ENCODE assay signal across 27 cellular contexts in genomic region chr1:31011719-31012118, GRCh38. TPM values are rescaled to one million over a fixed set of nuclear protein-coding genes. Genes with fewer than 3 reads are reported as not detected.
DNase-seq lines count a peak whose midpoint lies in the region; ATAC-seq, FAIRE-seq and TF ChIP-seq lines count a peak whose summit lies in the region.
"Had no signal": no experiment of that assay in that cellular context is flagged by ENCODE, and none has a peak within 500 bp of the region (broad histone marks: within the 10 kb centered on the region; RNA-seq: fewer than 3 reads in every experiment).

No MANE protein-coding gene starts in this region.

- H3K9me3 ChIP-seq in cardiac muscle cell (ENCODE audit: low read depth) = no peaks in the 10 kb centered on the region
- peaks cover 0 to 10% (median 0%) of the 10 kb centered on the region in 12 donors for H3K9me3 ChIP-seq in heart left ventricle
- no peaks in the 10 kb centered on the region for H3K9me3 ChIP-seq in keratinocyte (ENCODE audit: control insufficient read depth, low read depth, low read length)
- H3K9me3 ChIP-seq: adrenal gland, thoracic aorta, vagina had no signal

- peak overlapping the region; percentile 75 for H3K27ac Mint-ChIP-seq in stimulated activated naive B cell treated with anti-CD40 and anti-IgM and Interleukin-4, amounts not matched to agents 10 μg/mL and 1 μg/mL and 100 μg/mL, for 72 hours
- H3K27ac Mint-ChIP-seq: stimulated activated naive CD8-positive, alpha-beta T cell treated with anti-CD3 and anti-CD28 coated beads, Interleukin-15, Interleukin-2, amounts not matched to agents 100 ng/mL and 50 ng/mL, for 24 hours; WTC11 had no signal

- no peaks in the 10 kb centered on the region for H3K9me3 Mint-ChIP-seq in stimulated activated naive B cell treated with anti-CD40 and anti-IgM and Interleukin-4, amounts not matched to agents 10 μg/mL and 1 μg/mL and 100 μg/mL, for 72 hours
- H3K9me3 Mint-ChIP-seq: stimulated activated naive CD8-positive, alpha-beta T cell treated with anti-CD3 and anti-CD28 coated beads, Interleukin-15, Interleukin-2, amounts not matched to agents 100 ng/mL and 50 ng/mL, for 24 hours; WTC11 had no signal

- intact Hi-C loops in heart left ventricle (cut with DNase I) = no loop called here

- H3K9ac ChIP-seq in keratinocyte (ENCODE audit: control insufficient read depth, extremely low read depth, insufficient read depth, low read length) = no peak overlapping the region
- no peak overlapping the region for H3K9ac ChIP-seq in mesendoderm (ENCODE audit: low read length)

- H2AK5ac ChIP-seq in mesendoderm (ENCODE audit: low read length) = no peak overlapping the region

- H3K4ac ChIP-seq in mesendoderm (ENCODE audit: low read depth, low read length) = no peak overlapping the region

- TF ChIP-seq CTCF in cardiac muscle cell (IDR thresholded peaks at IDR 0.05; ENCODE audit: low read depth, low read length) = no peak
- TF ChIP-seq CTCF in heart left ventricle (IDR thresholded peaks at IDR 0.05) = no peak
- no peak for TF ChIP-seq CTCF in VCaP (conservative IDR thresholded peaks at IDR 0.05)
- TF ChIP-seq CTCF in keratinocyte (optimal IDR thresholded peaks at IDR 0.05 in 1 of 3, IDR thresholded peaks at IDR 0.05 in 1 of 3, conservative IDR thresholded peaks at IDR 0.05 in 1 of 3; ENCODE audit: extremely low read depth in 1 of 3, insufficient read depth in 2 of 3, low read length in 3 of 3) = no peak

- peaks cover 40 to 66% of the 10 kb centered on the region in 2 donors for H3K4me1 Mint-ChIP-seq in stimulated activated naive B cell treated with anti-CD40 and anti-IgM and Interleukin-4, amounts not matched to agents 10 μg/mL and 1 μg/mL and 100 μg/mL, for 72 hours

- peak overlapping the region in 1 of 2 donors; percentile 25 for H3K4me3 Mint-ChIP-seq in stimulated activated naive B cell treated with anti-CD40 and anti-IgM and Interleukin-4, amounts not matched to agents 10 μg/mL and 1 μg/mL and 100 μg/mL, for 72 hours
- H3K4me3 Mint-ChIP-seq: stimulated activated naive CD8-positive, alpha-beta T cell treated with anti-CD3 and anti-CD28 coated beads, Interleukin-15, Interleukin-2, amounts not matched to agents 100 ng/mL and 50 ng/mL, for 24 hours; WTC11 had no signal

- no peak overlapping the region for H4K8ac ChIP-seq in mesendoderm (ENCODE audit: low read depth, low read length)

- DNase-seq in cardiac muscle cell (ENCODE audit: low read depth in 1 of 2, low spot score in 1 of 2) (no peak), heart left ventricle (no peak), keratinocyte (ENCODE audit: low read depth, low spot score) (no peak), NCI-H526 (lab: John Stamatoyannopoulos, UW) (no peak), mesendoderm (no peak)
- DNase-seq in stimulated activated naive B cell treated with anti-CD40 and anti-IgM and Interleukin-4, amounts not matched to agents 10 μg/mL and 1 μg/mL and 100 μg/mL, for 72 hours = no peak
- DNase-seq: activated CD4-positive, alpha-beta T cell treated with anti-CD3 and anti-CD28 coated beads, Interleukin-2, amount 50 U/mL, for 48 hours; activated effector memory CD4-positive, alpha-beta T cell treated with Interleukin-2 at 50 U/mL for 16 hours; adrenal gland; DMS 273 treated with DMSO at 0.1 percent for 48 hours; erythroblast; GOT3; heart right ventricle; NCI-H1092 treated with DMSO at 0.1 percent for 48 hours; NCI-H2029; NCI-H524 treated with DMSO at 0.1 percent for 48 hours; occipital lobe; SHP77 had no signal

- no peak for FAIRE-seq in keratinocyte (lab: Jason Lieb, UNC)
- FAIRE-seq: GM12892 had no signal

- no peak overlapping the region for H4K5ac ChIP-seq in mesendoderm (ENCODE audit: low read length)

- H2BK120ac ChIP-seq in mesendoderm (ENCODE audit: low read depth, low read length) = no peak overlapping the region

- no peak overlapping the region for H3K56ac ChIP-seq in mesendoderm (ENCODE audit: low read length)

- H2BK15ac ChIP-seq in mesendoderm (replicated peaks; ENCODE audit: low read depth) = no peak overlapping the region

- H2BK5ac ChIP-seq in mesendoderm (ENCODE audit: low read length) = no peak overlapping the region

- peaks cover 45% of the 10 kb centered on the region for H4K20me1 ChIP-seq in keratinocyte (ENCODE audit: control insufficient read depth, extremely low read depth, insufficient read depth, low read length)

- no peak overlapping the region for H3K23ac ChIP-seq in mesendoderm (ENCODE audit: low read length)

- dilution Hi-C loops in keratinocyte (cut with MboI; ENCODE audit: extremely low pct_ligation_motif_present, low sequenced_read_pairs) = no loop called here

- H3K4me1 ChIP-seq in cardiac muscle cell (ENCODE audit: low read depth) (peaks cover 27% of the 10 kb centered on the region), heart left ventricle (peaks cover 0 to 64% (median 48%) of the 10 kb centered on the region in 12 donors), keratinocyte (ENCODE audit: control insufficient read depth, extremely low read depth, insufficient read depth, low read length) (peaks cover 66% of the 10 kb centered on the region), mesendoderm (ENCODE audit: control insufficient read depth, low read depth, low read length) (peaks cover 8% of the 10 kb centered on the region)

- no peak overlapping the region for H3K4me3 ChIP-seq in cardiac muscle cell
- no peak overlapping the region for H3K4me3 ChIP-seq in heart left ventricle
- no peak overlapping the region for H3K4me3 ChIP-seq in keratinocyte (ENCODE audit: control insufficient read depth in 2 of 3, extremely low read depth in 1 of 3, insufficient read depth in 2 of 3, low read depth in 1 of 3, low read length in 3 of 3)
- no peak overlapping the region for H3K4me3 ChIP-seq in mesendoderm (ENCODE audit: low read length)
- H3K4me3 ChIP-seq: adrenal gland, heart right ventricle, thoracic aorta, vagina had no signal

- peaks cover 33 to 45% of the 10 kb centered on the region in 2 donors for H3K36me3 Mint-ChIP-seq in stimulated activated naive B cell treated with anti-CD40 and anti-IgM and Interleukin-4, amounts not matched to agents 10 μg/mL and 1 μg/mL and 100 μg/mL, for 72 hours

- H3K9me1 ChIP-seq in keratinocyte (ENCODE audit: control insufficient read depth, extremely low read depth, insufficient read depth, low read length) = peaks cover 12% of the 10 kb centered on the region

- peaks cover 15% of the 10 kb centered on the region for H3K79me1 ChIP-seq in mesendoderm (ENCODE audit: low read length)

- H3K27me3 ChIP-seq in cardiac muscle cell (no peaks in the 10 kb centered on the region), heart left ventricle (no peaks in the 10 kb centered on the region), keratinocyte (ENCODE audit: control insufficient read depth, extremely low read depth, insufficient read depth, low read length) (no peaks in the 10 kb centered on the region), mesendoderm (ENCODE audit: insufficient read depth, low read length, poor library complexity) (no peaks in the 10 kb centered on the region)
- H3K27me3 ChIP-seq: adrenal gland, heart right ventricle, vagina had no signal

- H2AFZ ChIP-seq in keratinocyte (ENCODE audit: control insufficient read depth, low read length) = no peak overlapping the region

- H3K27ac ChIP-seq in cardiac muscle cell (peak overlapping the region; percentile 12), heart left ventricle (no peak overlapping the region), VCaP (peak overlapping the region; percentile 67; the same call in 1 of the 2 replicates), keratinocyte (ENCODE audit: control insufficient read depth, insufficient read depth, low read length) (no peak overlapping the region), mesendoderm (ENCODE audit: low read depth, low read length) (no peak overlapping the region)
- H3K27ac ChIP-seq: adrenal gland, C4-2B, heart right ventricle, thoracic aorta, vagina had no signal

- H3K4me2 ChIP-seq in keratinocyte (ENCODE audit: control insufficient read depth, extremely low read depth, insufficient read depth, low read depth, low read length) (peak overlapping the region; percentile 29), mesendoderm (ENCODE audit: low read length) (no peak overlapping the region)

- ATAC-seq in heart left ventricle = no peak
- no peak for ATAC-seq in stimulated activated naive B cell treated with anti-CD40 and anti-IgM and Interleukin-4, amounts not matched to agents 10 μg/mL and 1 μg/mL and 100 μg/mL, for 72 hours (replicated peaks)
- no peak for ATAC-seq in activated CD4-positive, CD25-positive, alpha-beta regulatory T cell treated with anti-CD3 and anti-CD28 coated beads, Interleukin-2, amount 50 U/mL, for 24 hours
- ATAC-seq: heart right ventricle, Panc1, WTC11 had no signal

- TF ChIP-seq POLR2A in heart left ventricle (IDR thresholded peaks at IDR 0.05) = no peak

- no peaks in the 10 kb centered on the region for H3K27me3 Mint-ChIP-seq in stimulated activated naive B cell treated with anti-CD40 and anti-IgM and Interleukin-4, amounts not matched to agents 10 μg/mL and 1 μg/mL and 100 μg/mL, for 72 hours
- H3K27me3 Mint-ChIP-seq: stimulated activated naive CD8-positive, alpha-beta T cell treated with anti-CD3 and anti-CD28 coated beads, Interleukin-15, Interleukin-2, amounts not matched to agents 100 ng/mL and 50 ng/mL, for 24 hours had no signal

- H3K79me2 ChIP-seq in keratinocyte (ENCODE audit: control insufficient read depth, insufficient read depth, low read length) (peaks cover 91% of the 10 kb centered on the region), mesendoderm (ENCODE audit: control insufficient read depth, insufficient read depth, low read length) (peaks cover 80% of the 10 kb centered on the region)

- 88 to 97% (median 96%) methylated on average over 1 of the region's 1 CpG for WGBS in heart left ventricle, 4 donors
- no CpG with 5 or more reads among the region's 1 CpG for WGBS in mesendoderm (ENCODE audit: extremely low coverage, insufficient coverage, low lambda C conversion rate)

- H3K18ac ChIP-seq in mesendoderm (ENCODE audit: low read length) = no peak overlapping the region

- H3K36me3 ChIP-seq in cardiac muscle cell (peaks cover 4% of the 10 kb centered on the region), heart left ventricle (peaks cover 0 to 9% (median 0%) of the 10 kb centered on the region in 9 donors), keratinocyte (ENCODE audit: control insufficient read depth in 2 of 2, extremely low read depth in 1 of 2, insufficient read depth in 2 of 2, low read length in 2 of 2) (peaks cover 0 to 2% of the 10 kb centered on the region in 2 experiments), mesendoderm (ENCODE audit: control insufficient read depth, insufficient read depth, low read length) (no peaks in the 10 kb centered on the region)
- H3K36me3 ChIP-seq: adrenal gland, thoracic aorta, vagina had no signal

RNA-seq across cellular contexts. Expression of gene PUM1, which starts 53.8 kb away (rescaled TPM):
- total RNA-seq in cardiac muscle cell (99.6 and 130 TPM in 2 replicates), heart left ventricle (10 to 100 TPM; 60.4 to 96.3 (median 75.8) TPM)
- polyA plus RNA-seq in cardiac muscle cell (81.1 and 134 TPM in 2 replicates), heart left ventricle (10 to 100 TPM; 19.2 to 33.6 TPM), keratinocyte (64.0 to 86.4 TPM (median 68.6 TPM) in 3 replicates)
- polyA plus RNA-seq in keratinocyte (2011; ENCODE audit: low read depth) = 56.7 TPM
- polyA plus RNA-seq in keratinocyte (2011; cell fraction: cytosol; rRNA removed) = 53.6 and 62.4 TPM in 2 replicates
- 145 and 192 TPM in 2 replicates for polyA plus RNA-seq in keratinocyte (2011; cell fraction: nucleus; rRNA removed)
- polyA plus RNA-seq in keratinocyte (2012; ENCODE audit: low replicate concordance) = 41.4 and 57.5 TPM in 2 replicates
- polyA minus RNA-seq in keratinocyte = 299 to 558 TPM (median 361 TPM) in 3 replicates
- 75.8 TPM for polyA minus RNA-seq in keratinocyte (2011; cell fraction: cytosol; rRNA and poly(A)+ RNA removed)
- polyA minus RNA-seq in keratinocyte (2011; cell fraction: nucleus; rRNA and poly(A)+ RNA removed) = 119 and 208 TPM in 2 replicates
- 61.2 TPM for polyA plus RNA-seq in mesendoderm (2013, experiment 1 of 2)
- polyA plus RNA-seq in mesendoderm (2013, experiment 2 of 2) = 61.8 TPM

Comparison
In these comparisons a context has a peak if more than half of its experiments do, and no peak if none do; other contexts are left out.
1. H3K27ac ChIP-seq: peak in cardiac muscle cell (single experiment) and VCaP (single experiment); none in heart left ventricle (0 of 12), keratinocyte (single experiment) and mesendoderm (single experiment).